Comparison of ENCODE assay signal across 35 cellular contexts in the genomic region with DNA sequence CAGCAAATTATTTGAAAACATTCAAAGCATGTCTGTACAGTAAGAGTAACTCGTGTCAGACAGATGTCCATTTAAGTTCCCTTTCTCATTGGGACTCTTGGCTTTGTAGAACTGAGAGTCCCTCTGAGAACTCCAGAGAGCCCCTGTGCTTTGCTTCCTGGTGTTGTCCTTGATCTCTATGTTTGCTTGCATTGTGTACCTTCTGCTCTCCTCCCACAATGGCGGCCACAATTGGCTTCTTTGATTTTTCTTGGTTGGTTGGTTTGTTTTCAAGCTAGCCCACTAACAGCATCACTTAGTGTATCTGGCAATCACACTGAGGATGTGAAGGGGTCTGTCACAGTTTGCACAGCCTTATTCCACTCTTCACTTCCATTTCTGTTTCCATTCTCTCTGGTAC. TPM values are rescaled to one million over a fixed set of nuclear protein-coding genes. Genes with fewer than 3 reads are reported as not detected.
"Had no signal": no experiment of that assay in that cellular context is flagged by ENCODE, and none has a peak within 500 bp of the region (broad histone marks: within the 10 kb centered on the region; RNA-seq: fewer than 3 reads in every experiment).

No MANE protein-coding gene starts in this region.

- H3K27me3 ChIP-seq: pancreas, testis, upper lobe of left lung had no signal

- H3K4me1 Mint-ChIP-seq: naive B cell; naive thymus-derived CD8-positive, alpha-beta T cell; stimulated activated memory B cell treated with anti-CD40 and anti-IgM and Interleukin-4, amounts not matched to agents 10 μg/mL and 1 μg/mL and 100 μg/mL, for 72 hours; stimulated activated naive CD8-positive, alpha-beta T cell treated with anti-CD3 and anti-CD28 coated beads, Interleukin-15, amount 100 ng/mL, for 72 hours had no signal

- H3K27ac Mint-ChIP-seq: naive B cell; naive thymus-derived CD8-positive, alpha-beta T cell; natural killer cell treated with Interleukin-12 subunit alpha and Interleukin-12 subunit beta and Interleukin-15 and Interleukin-18, amount 100 ng/mL, for 72 hours; nephron progenitor cell; stimulated activated memory B cell treated with anti-CD40 and anti-IgM and Interleukin-4, amounts not matched to agents 10 μg/mL and 1 μg/mL and 100 μg/mL, for 72 hours; stimulated activated naive CD8-positive, alpha-beta T cell treated with anti-CD3 and anti-CD28 coated beads, Interleukin-15, amount 100 ng/mL, for 72 hours had no signal

- H3K27ac ChIP-seq: neutrophil, pancreas, prostate gland, skin epidermis, spleen, suprapubic skin, testis, tibial artery, transverse colon, upper lobe of left lung had no signal

- H3K9me3 ChIP-seq: neutrophil, pancreas, prostate gland, spleen, suprapubic skin, testis, tibial artery, transverse colon, upper lobe of left lung had no signal

- DNase-seq: naive B cell; naive thymus-derived CD8-positive, alpha-beta T cell; nephron progenitor cell; nucleus accumbens; pancreas; retina; right cardiac atrium; spleen; stimulated activated CD4-positive, alpha-beta T cell treated with anti-CD3 and anti-CD28 coated beads, Interleukin-12 subunit alpha, Interleukin-12 subunit beta, amount 100 ng/mL, for 4 hours; stimulated activated CD4-positive, alpha-beta T cell treated with anti-CD3 and anti-CD28 coated beads, Interleukin-1b, Interleukin-23, amount 100 ng/mL, for 48 hours; stimulated activated CD4-positive, alpha-beta T cell treated with anti-CD3 and anti-CD28 coated beads, Interleukin-4, amount 100 ng/mL, for 1 hour; stimulated activated CD4-positive, alpha-beta T cell treated with anti-CD3 and anti-CD28 coated beads, Interleukin-4, amount 100 ng/mL, for 4 hours; stimulated activated CD8-positive, alpha-beta memory T cell treated with anti-CD3 and anti-CD28 coated beads, Interleukin-4, amount 100 ng/mL, for 48 hours; stimulated activated naive CD4-positive, alpha-beta T cell; stimulated activated naive CD8-positive, alpha-beta T cell treated with anti-CD3 and anti-CD28 coated beads, Interleukin-15, amount 100 ng/mL, for 72 hours; stimulated activated naive CD8-positive, alpha-beta T cell treated with anti-CD3 and anti-CD28 coated beads, Interleukin-15, Interleukin-2, amounts not matched to agents 100 U/mL and 50 U/mL, for 24 hours; substantia nigra; testis; tibial artery; transverse colon; upper lobe of left lung had no signal

- H3K36me3 ChIP-seq: neutrophil, pancreas, prostate gland, spleen, suprapubic skin, tibial artery, transverse colon, upper lobe of left lung had no signal

- H3K4me3 ChIP-seq: pancreas, prostate gland, skin epidermis, smooth muscle cell, spleen, suprapubic skin, testis, tibial artery, transverse colon, upper lobe of left lung had no signal

- H3K4me1 ChIP-seq: pancreas, prostate gland, suprapubic skin, testis, tibial artery, transverse colon, upper lobe of left lung had no signal

- H3K36me3 Mint-ChIP-seq: naive B cell; naive thymus-derived CD8-positive, alpha-beta T cell; natural killer cell treated with Interleukin-12 subunit alpha and Interleukin-12 subunit beta and Interleukin-15 and Interleukin-18, amount 100 ng/mL, for 72 hours; stimulated activated memory B cell treated with anti-CD40 and anti-IgM and Interleukin-4, amounts not matched to agents 10 μg/mL and 1 μg/mL and 100 μg/mL, for 72 hours had no signal

- H3K9me3 Mint-ChIP-seq: natural killer cell treated with Interleukin-12 subunit alpha and Interleukin-12 subunit beta and Interleukin-15 and Interleukin-18, amount 100 ng/mL, for 72 hours; nephron progenitor cell; stimulated activated memory B cell treated with anti-CD40 and anti-IgM and Interleukin-4, amounts not matched to agents 10 μg/mL and 1 μg/mL and 100 μg/mL, for 72 hours; stimulated activated naive CD8-positive, alpha-beta T cell treated with anti-CD3 and anti-CD28 coated beads, Interleukin-15, amount 100 ng/mL, for 72 hours had no signal

- ATAC-seq: naive thymus-derived CD8-positive, alpha-beta T cell; natural killer cell treated with Interleukin-12 subunit alpha and Interleukin-12 subunit beta and Interleukin-15 and Interleukin-18, amount 100 ng/mL, for 72 hours; pancreas; right cardiac atrium; sciatic nerve; stimulated activated memory B cell treated with anti-CD40 and anti-IgM and Interleukin-4, amounts not matched to agents 10 μg/mL and 1 μg/mL and 100 μg/mL, for 72 hours; stimulated activated naive CD8-positive, alpha-beta T cell treated with anti-CD3 and anti-CD28 coated beads, Interleukin-15, amount 100 ng/mL, for 72 hours; stimulated activated naive CD8-positive, alpha-beta T cell treated with anti-CD3 and anti-CD28 coated beads, Interleukin-15, Interleukin-2, amounts not matched to agents 100 U/mL and 50 U/mL, for 24 hours had no signal

- H3K4me3 Mint-ChIP-seq: naive B cell; naive thymus-derived CD8-positive, alpha-beta T cell; natural killer cell treated with Interleukin-12 subunit alpha and Interleukin-12 subunit beta and Interleukin-15 and Interleukin-18, amount 100 ng/mL, for 72 hours; nephron progenitor cell; neural crest cell; stimulated activated memory B cell treated with anti-CD40 and anti-IgM and Interleukin-4, amounts not matched to agents 10 μg/mL and 1 μg/mL and 100 μg/mL, for 72 hours; stimulated activated naive CD8-positive, alpha-beta T cell treated with anti-CD3 and anti-CD28 coated beads, Interleukin-15, amount 100 ng/mL, for 72 hours had no signal

RNA-seq across cellular contexts. Expression of a gene that starts 15.1 kb away (rescaled TPM):
- total RNA-seq: naive thymus-derived CD8-positive, alpha-beta T cell; natural killer cell treated with Interleukin-12 subunit alpha and Interleukin-12 subunit beta and Interleukin-15 and Interleukin-18, amount 100 ng/mL, for 72 hours; neural crest cell; omental fat pad; osteocyte; pancreas; posterior vena cava; prostate gland; pulmonary artery endothelial cell; sciatic nerve; smooth muscle cell; spleen; transverse colon; upper lobe of left lung; ureter had no signal
- polyA plus RNA-seq: naive thymus-derived CD8-positive, alpha-beta T cell; pancreas; spleen had no signal
